Comparison of ENCODE assay signal across 9 cellular contexts in the genomic region with DNA sequence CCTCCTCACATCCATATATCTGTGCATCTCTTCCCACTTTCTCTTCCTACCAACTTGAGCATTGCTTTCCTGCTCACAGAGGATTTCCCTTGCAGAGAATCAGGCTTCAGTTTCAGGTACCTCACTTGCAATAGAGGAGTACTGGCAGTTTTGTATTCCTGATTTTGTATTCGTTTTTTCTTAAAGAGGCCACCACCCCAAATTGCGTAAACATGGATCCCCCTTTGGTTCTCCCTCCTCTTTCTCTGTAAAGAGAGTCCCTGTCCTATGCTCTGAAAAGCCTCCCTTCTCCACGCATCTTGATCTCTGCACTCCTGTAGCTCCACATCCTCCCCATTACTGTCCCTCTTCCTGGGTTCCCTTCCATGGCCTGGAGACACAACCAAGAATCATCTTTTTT. TPM values are rescaled to one million over a fixed set of nuclear protein-coding genes. Genes with fewer than 3 reads are reported as not detected.
"Had no signal": no experiment of that assay in that cellular context is flagged by ENCODE, and none has a peak within 500 bp of the region (broad histone marks: within the 10 kb centered on the region; RNA-seq: fewer than 3 reads in every experiment).

No MANE protein-coding gene starts in this region.

- H3K4me3 ChIP-seq: GM23338, K562 had no signal

- DNase-seq: H9, HCEC 1CT, HFFc6, KG1 had no signal

- ATAC-seq: GM23338, HepG2, K562 had no signal

- H3K27ac ChIP-seq: HL-60 had no signal

RNA-seq across cellular contexts. Expression of gene TEKT3, which starts 32.2 kb away (rescaled TPM):
- total RNA-seq: HFFc6, HT1080, K562 had no signal
- polyA plus RNA-seq: K562 had no signal
